16 cellular contexts compared by ENCODE assay signal in the genomic region with DNA sequence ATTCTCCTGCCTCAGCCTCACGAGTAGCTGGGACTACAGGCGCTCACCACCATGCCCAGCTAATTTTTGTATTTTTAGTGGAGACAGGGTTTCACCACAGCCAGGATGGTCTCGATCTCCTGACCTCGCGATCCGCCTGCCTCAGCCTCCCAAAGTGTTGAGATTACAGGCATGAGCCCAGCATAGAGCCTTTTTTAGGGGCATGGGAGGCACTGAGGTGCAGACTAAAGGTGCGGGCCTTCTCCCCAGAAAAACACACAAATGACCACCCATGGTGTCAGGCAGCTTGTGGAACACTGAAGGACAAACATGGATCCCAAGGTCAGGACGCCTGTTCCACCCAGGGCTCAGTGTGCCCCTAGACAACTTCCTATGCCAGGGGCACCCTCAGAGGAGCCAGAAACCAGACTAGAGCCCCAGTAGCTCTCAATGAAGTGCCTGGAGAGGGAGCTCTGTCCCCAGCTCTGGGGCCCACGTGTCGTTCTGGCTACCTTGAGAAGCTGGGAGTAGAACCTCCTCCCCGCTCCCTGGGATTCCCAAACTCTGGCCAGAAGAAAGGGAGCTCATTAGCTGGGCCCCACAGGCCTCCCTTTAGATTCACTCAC. TPM values are rescaled to one million over a fixed set of nuclear protein-coding genes. Genes with fewer than 3 reads are reported as not detected.
DNase-seq lines count a peak whose midpoint lies in the region; ATAC-seq and TF ChIP-seq lines count a peak whose summit lies in the region.
"Had no signal": no experiment of that assay in that cellular context is flagged by ENCODE, and none has a peak within 500 bp of the region (broad histone marks: within the 10 kb centered on the region; RNA-seq: fewer than 3 reads in every experiment).

No MANE protein-coding gene starts in this region.

- peaks cover 0 to 4% (median 3%) of the 10 kb centered on the region in 3 donors for H3K9me3 Mint-ChIP-seq in T-cell
- peaks cover 1% of the 10 kb centered on the region for H3K9me3 Mint-ChIP-seq in activated naive CD8-positive, alpha-beta T cell treated with anti-CD3 and anti-CD28 coated beads, Interleukin-2, amount 10 ng/mL, durations not matched to agents 7 days and 5 days

- H3K4me2 ChIP-seq in osteoblast (ENCODE audit: insufficient read depth, low read length), result no peak overlapping the region

- H4K20me1 ChIP-seq in osteoblast (ENCODE audit: insufficient read depth, low read length), result no peaks in the 10 kb centered on the region

- H3K27me3 Mint-ChIP-seq in T-cell, result no peaks in the 10 kb centered on the region
- no peaks in the 10 kb centered on the region for H3K27me3 Mint-ChIP-seq in activated naive CD8-positive, alpha-beta T cell treated with anti-CD3 and anti-CD28 coated beads, Interleukin-2, amount 10 ng/mL, durations not matched to agents 7 days and 5 days

- TF ChIP-seq CTCF in osteoblast (IDR thresholded peaks at IDR 0.05; ENCODE audit: extremely low read depth, low read depth, low read length), result no peak

- no peaks in the 10 kb centered on the region for H3K9me3 ChIP-seq in osteoblast (ENCODE audit: low read depth, low read length)
- H3K9me3 ChIP-seq: left lung, Peyer's patch, thoracic aorta had no signal

- H3K36me3 Mint-ChIP-seq in T-cell, result peaks cover 3% of the 10 kb centered on the region
- H3K36me3 Mint-ChIP-seq in activated naive CD8-positive, alpha-beta T cell treated with anti-CD3 and anti-CD28 coated beads, Interleukin-2, amount 10 ng/mL, durations not matched to agents 7 days and 5 days, result peaks cover 3% of the 10 kb centered on the region

- no peak overlapping the region for H3K4me3 ChIP-seq in osteoblast (ENCODE audit: insufficient read depth, low read length)
- H3K4me3 ChIP-seq: left lung, Peyer's patch, thoracic aorta had no signal

- no peaks in the 10 kb centered on the region for H3K79me2 ChIP-seq in osteoblast (ENCODE audit: insufficient read depth, low read length)

- no peak overlapping the region for H3K27ac ChIP-seq in osteoblast (ENCODE audit: low read depth, low read length)
- H3K27ac ChIP-seq: left lung, thoracic aorta, VCaP had no signal

- H3K4me1 Mint-ChIP-seq in T-cell, result peaks cover 77 to 81% (median 78%) of the 10 kb centered on the region in 3 donors
- H3K4me1 Mint-ChIP-seq in activated naive CD8-positive, alpha-beta T cell treated with anti-CD3 and anti-CD28 coated beads, Interleukin-2, amount 10 ng/mL, durations not matched to agents 7 days and 5 days, result peaks cover 70% of the 10 kb centered on the region

- peaks cover 10% of the 10 kb centered on the region for H3K27me3 ChIP-seq in osteoblast (ENCODE audit: insufficient read depth, low read length)
- H3K27me3 ChIP-seq: left lung, Peyer's patch had no signal

- no peaks in the 10 kb centered on the region for H3K36me3 ChIP-seq in osteoblast (ENCODE audit: insufficient read depth, low read length)
- H3K36me3 ChIP-seq: left lung, Peyer's patch, thoracic aorta had no signal

- peak overlapping the region; percentile 68 to 86 (median 75) for H3K4me3 Mint-ChIP-seq in T-cell
- H3K4me3 Mint-ChIP-seq in activated naive CD8-positive, alpha-beta T cell treated with anti-CD3 and anti-CD28 coated beads, Interleukin-2, amount 10 ng/mL, durations not matched to agents 7 days and 5 days, result peak overlapping the region; percentile 82

- ATAC-seq in T-cell (replicated peaks in 1 of 4) (peak in 1 of 4 experiments; percentile 11), GM19452 (IDR thresholded peaks at IDR 0.05; ENCODE audit: unreplicated experiment) (no peak)
- no peak for ATAC-seq in activated naive CD8-positive, alpha-beta T cell treated with anti-CD3 and anti-CD28 coated beads, Interleukin-2, amount 10 ng/mL, durations not matched to agents 7 days and 5 days (ENCODE audit: low read depth)
- ATAC-seq: left lung had no signal

- POLR2A ChIA-PET in T-cell (lab: Charles Lee), result interaction anchor here (0.6 to 1.7 kb wide), 7 partner anchors 10 to 90 kb away, joined by 3 to 11 read pairs (median 7); no protein-coding TSS in a partner anchor
- POLR2A ChIA-PET in activated naive CD8-positive, alpha-beta T cell treated with anti-CD3 and anti-CD28 coated beads, Interleukin-2, amount 10 ng/mL, durations not matched to agents 7 days and 5 days (lab: Charles Lee), result interaction anchor here (0.7 to 4.3 kb wide), 24 partner anchors 10 to 1646 kb away, joined by 3 to 44 read pairs (median 6); a partner anchor contains a TSS

- peak; percentile 62 for DNase-seq in activated CD8-positive, alpha-beta memory T cell treated with anti-CD3 and anti-CD28 coated beads for 24 hours
- no peak for DNase-seq in activated CD8-positive, alpha-beta memory T cell treated with anti-CD3 and anti-CD28 coated beads, Interleukin-2, amount 50 U/mL, for 4 hours
- DNase-seq in T-cell (no peak), osteoblast (ENCODE audit: insufficient read length, low spot score, missing footprints) (peak; percentile 42), CD1c-positive myeloid dendritic cell (ENCODE audit: extremely low spot score) (no peak), cortex of kidney (lab: John Stamatoyannopoulos, UW) (no peak)
- peak; percentile 48 for DNase-seq in activated naive CD8-positive, alpha-beta T cell treated with anti-CD3 and anti-CD28 coated beads, Interleukin-2, amount 10 ng/mL, durations not matched to agents 7 days and 5 days
- DNase-seq: foreskin fibroblast, left lung, NCI-H1694 treated with DMSO at 0.1 percent for 48 hours had no signal

- peak overlapping the region; percentile 99 to 100 for H3K27ac Mint-ChIP-seq in T-cell
- H3K27ac Mint-ChIP-seq in activated naive CD8-positive, alpha-beta T cell treated with anti-CD3 and anti-CD28 coated beads, Interleukin-2, amount 10 ng/mL, durations not matched to agents 7 days and 5 days, result peak overlapping the region; percentile 97

- no peak overlapping the region for H2AFZ ChIP-seq in osteoblast (ENCODE audit: low read length)

- CTCF ChIA-PET in T-cell (lab: Charles Lee), result interaction anchor here in 1 of 2 donors (0.6 to 1.2 kb wide), 5 partner anchors 12 to 915 kb away, joined by 3 to 7 read pairs (median 4); no protein-coding TSS in a partner anchor

- H3K4me1 ChIP-seq in osteoblast (ENCODE audit: insufficient read depth, low read length), result no peaks in the 10 kb centered on the region
- H3K4me1 ChIP-seq: Peyer's patch had no signal

RNA-seq across cellular contexts. Expression of a gene that starts 21.2 kb away (rescaled TPM):
- 100 to 1,000 TPM; 227 to 387 (median 255) TPM for total RNA-seq in T-cell
- 100 to 1,000 TPM; 303 to 313 TPM for total RNA-seq in activated naive CD8-positive, alpha-beta T cell treated with anti-CD3 and anti-CD28 coated beads, Interleukin-2, amount 10 ng/mL, durations not matched to agents 7 days and 5 days
- total RNA-seq in osteoblast, result not detected in 2 replicates
- total RNA-seq: bronchial epithelial cell, G401 had no signal

Comparison
In these comparisons a context has a peak if more than half of its experiments do, and no peak if none do; other contexts are left out.
1. DNase-seq: peak in activated CD8-positive, alpha-beta memory T cell treated with anti-CD3 and anti-CD28 coated beads for 24 hours (single experiment), activated naive CD8-positive, alpha-beta T cell treated with anti-CD3 and anti-CD28 coated beads, Interleukin-2, amount 10 ng/mL, durations not matched to agents 7 days and 5 days (single experiment) and osteoblast (single experiment); none in activated CD8-positive, alpha-beta memory T cell treated with anti-CD3 and anti-CD28 coated beads, Interleukin-2, amount 50 U/mL, for 4 hours (single experiment), T-cell (0 of 34), CD1c-positive myeloid dendritic cell (single experiment) and cortex of kidney (single experiment).
2. RNA of a gene that starts 21.2 kb away (total RNA-seq): 303 to 313 TPM in activated naive CD8-positive, alpha-beta T cell treated with anti-CD3 and anti-CD28 coated beads, Interleukin-2, amount 10 ng/mL, durations not matched to agents 7 days and 5 days and 227 to 387 TPM in T-cell; not detected in osteoblast; every median in the first group is over 100 times any median in the second.